Comparison of ENCODE assay signal across 1 cellular context in genomic region chr19:49930483-49931011, GRCh38.
TF ChIP-seq lines count a peak whose summit lies in the region.

No MANE protein-coding gene starts in this region.

TF ChIP-seq in H1, 55 proteins besides CTCF, POLR2A, EP300 and RAD21:
- TF ChIP-seq RFX5 (IDR thresholded peaks at IDR 0.05; ENCODE audit: borderline replicate concordance, low read depth, low read length): no peak
- no peak for TF ChIP-seq SUZ12 (IDR thresholded peaks at IDR 0.05; ENCODE audit: low read length)
- TF ChIP-seq KDM4A (IDR thresholded peaks at IDR 0.05; ENCODE audit: low read depth, low read length, severe bottlenecking): no peak
- TF ChIP-seq TCF12 (IDR thresholded peaks at IDR 0.05; ENCODE audit: low read depth, low read length): no peak
- TF ChIP-seq RBBP5 (IDR thresholded peaks at IDR 0.05; ENCODE audit: borderline replicate concordance, low read depth, low read length): no peak
- TF ChIP-seq POLR2AphosphoS5 (IDR thresholded peaks at IDR 0.05; ENCODE audit: low read depth, low read length): no peak
- TF ChIP-seq SRF (IDR thresholded peaks at IDR 0.05; ENCODE audit: low read depth, low read length): no peak
- TF ChIP-seq CBX8 (IDR thresholded peaks at IDR 0.05; ENCODE audit: borderline replicate concordance, low read depth, low read length): no peak
- TF ChIP-seq HDAC6 (IDR thresholded peaks at IDR 0.05; ENCODE audit: low read depth, low read length): no peak
- no peak for TF ChIP-seq SP1 (IDR thresholded peaks at IDR 0.05; ENCODE audit: low read depth, low read length)
- no peak for TF ChIP-seq PHF8 (conservative IDR thresholded peaks at IDR 0.05; ENCODE audit: low read depth, low read length)
- TF ChIP-seq NRF1 (IDR thresholded peaks at IDR 0.05; ENCODE audit: low read depth, low read length): no peak
